Comparison of ENCODE assay signal across 33 cellular contexts in the genomic region with DNA sequence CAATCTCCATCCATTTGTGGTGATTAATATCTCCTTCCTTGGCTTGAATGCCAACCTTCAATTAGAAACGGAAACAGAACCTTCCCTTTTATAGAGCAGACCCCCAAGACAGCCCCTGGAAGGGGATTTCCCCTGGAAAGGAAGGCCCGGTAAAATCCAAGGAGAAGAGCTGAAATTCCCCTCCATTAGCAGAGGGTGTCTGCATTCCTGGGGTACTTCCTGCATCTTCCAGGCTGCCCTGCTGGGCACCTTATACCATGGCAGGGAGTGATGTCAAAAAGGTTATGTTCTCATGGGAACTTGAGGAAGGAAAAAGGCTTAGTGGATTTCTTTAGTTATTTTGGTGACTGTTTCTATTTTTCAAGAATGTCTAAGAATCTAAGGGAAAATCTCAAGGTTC.
"Had no signal": no experiment of that assay in that cellular context is flagged by ENCODE, and none has a peak within 500 bp of the region (broad histone marks: within the 10 kb centered on the region; RNA-seq: fewer than 3 reads in every experiment).

No MANE protein-coding gene starts in this region.

- H3K9me3 Mint-ChIP-seq: activated CD8-positive, alpha-beta T cell treated with anti-CD3 and anti-CD28 coated beads for 36 hours; activated naive CD4-positive, alpha-beta T cell treated with anti-CD3 and anti-CD28 coated beads for 36 hours; activated naive CD4-positive, alpha-beta T cell treated with anti-CD3 and anti-CD28 coated beads, Interleukin-2, amount 50 U/mL, for 24 hours; activated naive CD8-positive, alpha-beta T cell treated with anti-CD3 and anti-CD28 coated beads for 36 hours; activated naive CD8-positive, alpha-beta T cell treated with anti-CD3 and anti-CD28 coated beads, Interleukin-2, amount 50 U/mL, for 24 hours; activated T-cell treated with anti-CD3 and anti-CD28 coated beads, Interleukin-2, amount 50 U/mL, for 4 hours; activated T-helper 17 cell treated with anti-CD3 and anti-CD28 coated beads, Interleukin-2, amount 50 U/mL, for 72 hours; effector memory CD8-positive, alpha-beta T cell had no signal

- H3K4me3 Mint-ChIP-seq: activated CD4-positive, alpha-beta T cell treated with anti-CD3 and anti-CD28 coated beads for 36 hours; activated CD8-positive, alpha-beta T cell treated with anti-CD3 and anti-CD28 coated beads for 36 hours; activated naive CD4-positive, alpha-beta T cell treated with anti-CD3 and anti-CD28 coated beads for 36 hours; activated naive CD4-positive, alpha-beta T cell treated with anti-CD3 and anti-CD28 coated beads, Interleukin-2, amount 50 U/mL, for 24 hours; activated naive CD8-positive, alpha-beta T cell treated with anti-CD3 and anti-CD28 coated beads for 36 hours; activated naive CD8-positive, alpha-beta T cell treated with anti-CD3 and anti-CD28 coated beads, Interleukin-2, amount 50 U/mL, for 24 hours; activated T-cell treated with anti-CD3 and anti-CD28 coated beads, Interleukin-2, amount 50 U/mL, for 4 hours; activated T-helper 17 cell treated with anti-CD3 and anti-CD28 coated beads, Interleukin-2, amount 50 U/mL, for 72 hours; effector memory CD8-positive, alpha-beta T cell had no signal

- H3K4me1 Mint-ChIP-seq: activated CD4-positive, alpha-beta T cell treated with anti-CD3 and anti-CD28 coated beads for 36 hours; activated naive CD4-positive, alpha-beta T cell treated with anti-CD3 and anti-CD28 coated beads, Interleukin-2, amount 50 U/mL, for 24 hours; activated naive CD8-positive, alpha-beta T cell treated with anti-CD3 and anti-CD28 coated beads for 36 hours; activated naive CD8-positive, alpha-beta T cell treated with anti-CD3 and anti-CD28 coated beads, Interleukin-2, amount 50 U/mL, for 24 hours; activated T-helper 17 cell treated with anti-CD3 and anti-CD28 coated beads, Interleukin-2, amount 50 U/mL, for 72 hours had no signal

- H3K36me3 ChIP-seq: adrenal gland, esophagus squamous epithelium, gastroesophageal sphincter, heart right ventricle had no signal

- FAIRE-seq: colon, endometrium, endothelial cell of umbilical vein had no signal

- H3K27me3 ChIP-seq: adrenal gland, body of pancreas had no signal

- H3K4me3 ChIP-seq: adrenal gland, body of pancreas, esophagus squamous epithelium, gastroesophageal sphincter, heart right ventricle had no signal

- H3K9me3 ChIP-seq: adrenal gland, body of pancreas, esophagus squamous epithelium, gastroesophageal sphincter, heart right ventricle had no signal

- H3K27ac Mint-ChIP-seq: activated CD4-positive, alpha-beta T cell treated with anti-CD3 and anti-CD28 coated beads for 36 hours; activated CD8-positive, alpha-beta T cell treated with anti-CD3 and anti-CD28 coated beads for 36 hours; activated naive CD4-positive, alpha-beta T cell treated with anti-CD3 and anti-CD28 coated beads for 36 hours; activated naive CD4-positive, alpha-beta T cell treated with anti-CD3 and anti-CD28 coated beads, Interleukin-2, amount 50 U/mL, for 24 hours; activated naive CD8-positive, alpha-beta T cell treated with anti-CD3 and anti-CD28 coated beads for 36 hours; activated naive CD8-positive, alpha-beta T cell treated with anti-CD3 and anti-CD28 coated beads, Interleukin-2, amount 50 U/mL, for 24 hours; activated T-helper 17 cell treated with anti-CD3 and anti-CD28 coated beads, Interleukin-2, amount 50 U/mL, for 72 hours had no signal

- DNase-seq: activated CD4-positive, alpha-beta T cell treated with anti-CD3 and anti-CD28 coated beads for 36 hours; activated CD4-positive, alpha-beta T cell treated with anti-CD3 and anti-CD28 coated beads, Interleukin-2, amount 50 U/mL, for 1 hour; activated CD4-positive, alpha-beta T cell treated with anti-CD3 and anti-CD28 coated beads, Interleukin-2, amount 50 U/mL, for 48 hours; activated CD4-positive, CD25-positive, alpha-beta regulatory T cell; activated CD4-positive, CD25-positive, alpha-beta regulatory T cell treated with anti-CD3 and anti-CD28 coated beads, Interleukin-2, amount 50 U/mL, for 72 hours; activated CD8-positive, alpha-beta memory T cell treated with anti-CD3 and anti-CD28 coated beads for 24 hours; activated CD8-positive, alpha-beta T cell treated with anti-CD3 and anti-CD28 coated beads for 36 hours; activated effector memory CD4-positive, alpha-beta T cell treated with anti-CD3 and anti-CD28 coated beads, Interleukin-2, amount 50 U/mL, for 16 hours; activated naive CD4-positive, alpha-beta T cell treated with anti-CD3 and anti-CD28 coated beads for 36 hours; activated naive CD8-positive, alpha-beta T cell treated with anti-CD3 and anti-CD28 coated beads for 36 hours; activated naive CD8-positive, alpha-beta T cell treated with anti-CD3 and anti-CD28 coated beads, Interleukin-2, amount 50 U/mL, for 24 hours; activated T-cell treated with anti-CD3 and anti-CD28 coated beads, Interleukin-2, amount 50 U/mL, for 4 hours; adrenal gland; amygdala; aorta; body of pancreas; caudate nucleus; cortex of kidney; dermis blood vessel endothelial cell; effector CD4-positive, alpha-beta T cell; effector memory CD8-positive, alpha-beta T cell; esophagus squamous epithelium; foreskin melanocyte; heart right ventricle; hippocampal formation; T-helper 2 cell had no signal

- H3K27ac ChIP-seq: adrenal gland, body of pancreas, epithelial cell of prostate, esophagus squamous epithelium, gastroesophageal sphincter, heart right ventricle had no signal

- H3K36me3 Mint-ChIP-seq: activated naive CD4-positive, alpha-beta T cell treated with anti-CD3 and anti-CD28 coated beads, Interleukin-2, amount 50 U/mL, for 24 hours; activated naive CD8-positive, alpha-beta T cell treated with anti-CD3 and anti-CD28 coated beads for 36 hours had no signal

- H3K4me1 ChIP-seq: adrenal gland, body of pancreas, esophagus squamous epithelium, gastroesophageal sphincter, heart right ventricle had no signal

- ATAC-seq: activated CD4-positive, alpha-beta T cell treated with anti-CD3 and anti-CD28 coated beads for 36 hours; activated CD8-positive, alpha-beta T cell treated with anti-CD3 and anti-CD28 coated beads for 36 hours; activated naive CD8-positive, alpha-beta T cell treated with anti-CD3 and anti-CD28 coated beads, Interleukin-2, amount 50 U/mL, for 24 hours; activated T-cell treated with anti-CD3 and anti-CD28 coated beads, Interleukin-2, amount 50 U/mL, for 4 hours; activated T-helper 17 cell treated with anti-CD3 and anti-CD28 coated beads, Interleukin-2, amount 50 U/mL, for 72 hours; body of pancreas; effector memory CD8-positive, alpha-beta T cell; gastroesophageal sphincter; heart right ventricle had no signal
